In genomic region chr1:21289127-21289526, GRCh38 we compare ENCODE assay signal across 8 cellular contexts. TPM values are rescaled to one million over a fixed set of nuclear protein-coding genes. Genes with fewer than 3 reads are reported as not detected.
A peak's percentile ranks its signal among the peaks of the same experiment; 100 is the strongest.
DNase-seq lines count a peak whose midpoint lies in the region; ATAC-seq and TF ChIP-seq lines count a peak whose summit lies in the region.

No MANE protein-coding gene starts in this region.

- H3K36me3 Mint-ChIP-seq in IgD-negative memory B cell (peaks cover 4% of the 10 kb centered on the region), natural killer cell (no peaks in the 10 kb centered on the region)

- intact Hi-C loops in A673 (cut with micrococcal nuclease; ENCODE audit: unreplicated experiment), result no loop called here
- intact Hi-C loops in natural killer cell (cut with micrococcal nuclease), result no loop called here

- CTCF ChIA-PET in A673 (lab: Charles Lee), result no interaction called here

- H3K27me3 Mint-ChIP-seq in IgD-negative memory B cell (no peaks in the 10 kb centered on the region), natural killer cell (ENCODE audit: low read depth in 2 of 2) (peaks cover 8 to 9% of the 10 kb centered on the region in 2 donors)

- DNase-seq in A673 (ENCODE audit: low spot score) (no peak), coronary artery (ENCODE audit: low spot score) (peak; percentile 78), natural killer cell (no peak), NAMALWA (ENCODE audit: low spot score) (no peak), NCI-H748 (lab: John Stamatoyannopoulos, UW; ENCODE audit: unreplicated experiment) (no peak), DMS 273 treated with DMSO at 0.1 percent for 48 hours (lab: John Stamatoyannopoulos, UW) (no peak)

- peak overlapping the region; percentile 53 for H3K4me3 ChIP-seq in A673 (ENCODE audit: low read depth, low read length, poor library complexity, severe bottlenecking)
- H3K4me3 ChIP-seq in coronary artery, result peak overlapping the region; percentile 70

- no peak for TF ChIP-seq CTCF in A673 (conservative IDR thresholded peaks at IDR 0.05; ENCODE audit: low read depth, low read length)
- TF ChIP-seq CTCF in coronary artery (IDR thresholded peaks at IDR 0.05), result no peak
- no peak for TF ChIP-seq CTCF in natural killer cell (IDR thresholded peaks at IDR 0.05)

- H3K36me3 ChIP-seq in A673 (ENCODE audit: insufficient read depth, low read length, poor library complexity, severe bottlenecking), result no peaks in the 10 kb centered on the region

- H3K27me3 ChIP-seq in A673 (replicated peaks; ENCODE audit: insufficient read depth, low read depth, low read length, poor library complexity), result no peaks in the 10 kb centered on the region

- H3K9me3 Mint-ChIP-seq in IgD-negative memory B cell, result no peaks in the 10 kb centered on the region
- H3K9me3 Mint-ChIP-seq in natural killer cell, result no peaks in the 10 kb centered on the region

- ATAC-seq in natural killer cell (no peak), HG03196 (IDR thresholded peaks at IDR 0.05; ENCODE audit: unreplicated experiment) (no peak)

- H3K27ac ChIP-seq in A673 (ENCODE audit: low read depth, low read length, poor library complexity, severe bottlenecking) (no peak overlapping the region), coronary artery (peak overlapping the region; percentile 64 to 79)

- peak overlapping the region; percentile 88 to 97 (median 91) for H3K27ac Mint-ChIP-seq in IgD-negative memory B cell
- peak overlapping the region in 1 of 2 donors; percentile 86 for H3K27ac Mint-ChIP-seq in natural killer cell

- H3K9me3 ChIP-seq in A673 (ENCODE audit: low read depth, low read length, poor library complexity, severe bottlenecking), result no peaks in the 10 kb centered on the region

- BruUV-seq in A673 (replicated peaks; lab: Mats Ljungman, UMichigan), result no TSS peak

- peaks cover 11% of the 10 kb centered on the region for H3K4me1 ChIP-seq in A673 (ENCODE audit: insufficient read depth, low read length, poor library complexity, severe bottlenecking)

- H3K4me1 Mint-ChIP-seq in IgD-negative memory B cell (peaks cover 39 to 57% (median 46%) of the 10 kb centered on the region in 3 donors), natural killer cell (peaks cover 34 to 53% of the 10 kb centered on the region in 2 donors)

- POLR2A ChIA-PET in A673 (lab: Charles Lee; ENCODE audit: low non-redundant PET), result no interaction called here

- H3K4me3 Mint-ChIP-seq in IgD-negative memory B cell, result peak overlapping the region; percentile 79 to 97 (median 92)
- peak overlapping the region; percentile 87 for H3K4me3 Mint-ChIP-seq in natural killer cell

RNA-seq across cellular contexts. Expression of gene ECE1, which starts 1.1 kb away (rescaled TPM):
- 31.5 and 37.7 TPM in 2 replicates for total RNA-seq in A673 (2021)
- polyA plus RNA-seq in IgD-negative memory B cell, result 58.6 TPM
- total RNA-seq in natural killer cell, result 10 to 100 TPM; 47.2 to 70.1 (median 50.7) TPM
